22 cellular contexts compared by ENCODE assay signal in the genomic region with DNA sequence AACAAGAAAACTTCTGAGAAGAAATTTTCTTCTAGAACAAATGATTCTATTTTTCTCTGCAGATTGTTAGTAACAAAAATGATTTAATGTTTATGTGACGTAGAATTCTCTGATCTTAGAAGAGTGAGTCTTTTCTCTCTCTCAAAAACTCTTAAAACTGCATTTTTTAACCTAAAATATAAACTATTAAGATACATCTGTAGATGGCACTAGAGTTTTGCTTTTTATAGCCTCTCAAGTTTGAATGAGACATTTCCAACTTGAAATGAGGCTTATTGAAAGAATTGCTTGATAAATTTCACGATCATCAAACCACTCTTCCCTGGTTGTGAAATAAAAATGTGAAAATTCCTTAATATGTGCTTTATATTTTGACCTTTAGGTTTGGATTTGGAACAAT.
A peak's percentile ranks its signal among the peaks of the same experiment; 100 is the strongest.
DNase-seq lines count a peak whose midpoint lies in the region; ATAC-seq, FAIRE-seq and TF ChIP-seq lines count a peak whose summit lies in the region.
"Had no signal": no experiment of that assay in that cellular context is flagged by ENCODE, and none has a peak within 500 bp of the region (broad histone marks: within the 10 kb centered on the region; RNA-seq: fewer than 3 reads in every experiment).

No MANE protein-coding gene starts in this region.

- H3F3A ChIP-seq in DOHH2 (ENCODE audit: control insufficient read depth, insufficient read depth), result peaks cover 16% of the 10 kb centered on the region; the same call in 1 of the 2 replicates

- H3K4me1 ChIP-seq in DOHH2 (ENCODE audit: control insufficient read depth, low read length), result peaks cover 48% of the 10 kb centered on the region
- H3K4me1 ChIP-seq: SJCRH30 had no signal

- H3K27me3 ChIP-seq in DOHH2 (ENCODE audit: control insufficient read depth, low read length), result no peaks in the 10 kb centered on the region
- H3K27me3 ChIP-seq: adrenal gland, SJCRH30 had no signal

- H3K36me3 ChIP-seq in DOHH2 (ENCODE audit: control insufficient read depth, low read length), result peaks cover 80% of the 10 kb centered on the region

- TF ChIP-seq CTCF in DOHH2 (IDR thresholded peaks at IDR 0.05; ENCODE audit: low read depth, low read length, poor library complexity, severe bottlenecking), result peak; percentile 26

- H3K27ac ChIP-seq in DOHH2 (ENCODE audit: low read depth, low read length), result peak overlapping the region; percentile 1; the same call in 1 of the 2 replicates
- H3K27ac ChIP-seq: adrenal gland, lower lobe of right lung, SJCRH30, VCaP had no signal

- no peak for ATAC-seq in HG02759 (IDR thresholded peaks at IDR 0.05; ENCODE audit: unreplicated experiment)
- ATAC-seq: lower lobe of right lung had no signal

- no peaks in the 10 kb centered on the region for H3K9me2 ChIP-seq in DOHH2 (replicated peaks; ENCODE audit: control insufficient read depth, low read length)

- H3K4me3 ChIP-seq in DOHH2 (ENCODE audit: low read length), result no peak overlapping the region
- H3K4me3 ChIP-seq: adrenal gland, lower lobe of right lung, SJCRH30 had no signal

- H3K4me2 ChIP-seq in DOHH2 (ENCODE audit: low read length), result no peak overlapping the region

- no peaks in the 10 kb centered on the region for H3K9me3 ChIP-seq in DOHH2 (ENCODE audit: control insufficient read depth, insufficient read depth, low read length)
- H3K9me3 ChIP-seq: adrenal gland, lower lobe of right lung, SJCRH30 had no signal

- peaks cover 81% of the 10 kb centered on the region for H3K79me2 ChIP-seq in DOHH2 (ENCODE audit: control insufficient read depth, low read length)

- DNase-seq in OCI-M1 (lab: John Stamatoyannopoulos, UW) (peak; percentile 37), fibroblast of peridontal ligament (ENCODE audit: extremely low read depth) (peak; percentile 18), midbrain (lab: John Stamatoyannopoulos, UW) (peak; percentile 6), HTR-8/SVneo (ENCODE audit: insufficient read length, low spot score) (no peak), HPDE6-E6E7 (ENCODE audit: extremely low spot score) (no peak), NCI-H748 treated with DMSO at 0.1 percent for 48 hours (lab: John Stamatoyannopoulos, UW) (no peak)
- DNase-seq: activated CD8-positive, alpha-beta memory T cell treated with anti-CD3 and anti-CD28 coated beads, Interleukin-2, amount 50 U/mL, for 48 hours; activated gamma-delta T cell treated with Interleukin-2 at 50 U/mL for 16 hours; adrenal gland; CD4-positive, alpha-beta memory T cell; islet precursor cell; lower lobe of right lung; NCI-H1092; NCI-H1930; NCI-H226; SJCRH30; stimulated activated CD4-positive, alpha-beta T cell treated with anti-CD3 and anti-CD28 coated beads, Interleukin-4, amount 100 ng/mL, for 24 hours; stimulated activated naive CD4-positive, alpha-beta T cell treated with Interleukin-2 at 50 U/mL for 16 hours had no signal

- no peaks in the 10 kb centered on the region for H4K20me1 ChIP-seq in DOHH2 (ENCODE audit: control insufficient read depth, insufficient read depth, low read depth, low read length)

- no peak for FAIRE-seq in HTR-8/SVneo (lab: Jason Lieb, UNC)
- FAIRE-seq: bronchial epithelial cell had no signal

Comparison
In these comparisons a context has a peak if more than half of its experiments do, and no peak if none do; other contexts are left out.
1. DNase-seq: peak in OCI-M1 (single experiment), fibroblast of peridontal ligament (single experiment) and midbrain (single experiment); none in HTR-8/SVneo (single experiment), HPDE6-E6E7 (single experiment) and NCI-H748 treated with DMSO at 0.1 percent for 48 hours (single experiment).